Comparison of ENCODE assay signal across 10 cellular contexts in genomic region chr1:89127166-89127565, GRCh38. TPM values are rescaled to one million over a fixed set of nuclear protein-coding genes. Genes with fewer than 3 reads are reported as not detected.
A peak's percentile ranks its signal among the peaks of the same experiment; 100 is the strongest.
DNase-seq lines count a peak whose midpoint lies in the region; ATAC-seq and TF ChIP-seq lines count a peak whose summit lies in the region.
"Not testable (repeated sequence)": the region's sequence is repeated elsewhere in the genome, so short reads cannot be mapped to it uniquely, and the experiment has no call there.
"Had no signal": no experiment of that assay in that cellular context is flagged by ENCODE, and none has a peak within 500 bp of the region (broad histone marks: within the 10 kb centered on the region; RNA-seq: fewer than 3 reads in every experiment).

No MANE protein-coding gene starts in this region.

- H3K9me3 Mint-ChIP-seq in CD8-positive, alpha-beta T cell; activated naive CD8-positive, alpha-beta T cell treated with anti-CD3 and anti-CD28 coated beads for 36 hours; natural killer cell treated with Interleukin-12 subunit alpha and Interleukin-12 subunit beta and Interleukin-15 and Interleukin-18, amount 100 ng/mL, for 72 hours: not testable (repeated sequence)

- peaks cover 59% of the 10 kb centered on the region for H3K4me1 Mint-ChIP-seq in CD8-positive, alpha-beta T cell (ENCODE audit: low read depth)
- peaks cover 49% of the 10 kb centered on the region for H3K4me1 Mint-ChIP-seq in activated naive CD8-positive, alpha-beta T cell treated with anti-CD3 and anti-CD28 coated beads for 36 hours
- peaks cover 50 to 59% of the 10 kb centered on the region in 2 donors for H3K4me1 Mint-ChIP-seq in natural killer cell treated with Interleukin-12 subunit alpha and Interleukin-12 subunit beta and Interleukin-15 and Interleukin-18, amount 100 ng/mL, for 72 hours (ENCODE audit: low read depth in 2 of 2)

- H3K36me3 ChIP-seq in CD8-positive, alpha-beta T cell (ENCODE audit: insufficient read depth, low read length): not testable (repeated sequence)

- H3K4me3 ChIP-seq in CD8-positive, alpha-beta T cell (ENCODE audit: low read depth, low read length): peak overlapping the region; percentile 59

- peaks cover 23% of the 10 kb centered on the region for H3K36me3 Mint-ChIP-seq in CD8-positive, alpha-beta T cell
- peaks cover 44% of the 10 kb centered on the region for H3K36me3 Mint-ChIP-seq in activated naive CD8-positive, alpha-beta T cell treated with anti-CD3 and anti-CD28 coated beads for 36 hours
- H3K36me3 Mint-ChIP-seq in natural killer cell treated with Interleukin-12 subunit alpha and Interleukin-12 subunit beta and Interleukin-15 and Interleukin-18, amount 100 ng/mL, for 72 hours: peaks cover 36% of the 10 kb centered on the region

- H3K27me3 Mint-ChIP-seq in CD8-positive, alpha-beta T cell (ENCODE audit: low read depth); activated naive CD8-positive, alpha-beta T cell treated with anti-CD3 and anti-CD28 coated beads for 36 hours; natural killer cell treated with Interleukin-12 subunit alpha and Interleukin-12 subunit beta and Interleukin-15 and Interleukin-18, amount 100 ng/mL, for 72 hours: not testable (repeated sequence)

- CTCF ChIA-PET in CD8-positive, alpha-beta T cell (lab: Charles Lee): interaction anchor here (1.0 to 3.9 kb wide), 5 partner anchors 10 to 231 kb away, joined by 4 to 15 read pairs (median 6); partner anchors contain the start of gene GBP5

- ATAC-seq in CD8-positive, alpha-beta T cell; Right ventricle myocardium superior (ENCODE audit: poor library complexity); stimulated activated naive CD8-positive, alpha-beta T cell treated with anti-CD3 and anti-CD28 coated beads, Interleukin-15, Interleukin-2, amounts not matched to agents 100 U/mL and 50 U/mL, for 24 hours: not testable (repeated sequence)
- peak in 1 of 2 donors; percentile 7 for ATAC-seq in natural killer cell treated with Interleukin-12 subunit alpha and Interleukin-12 subunit beta and Interleukin-15 and Interleukin-18, amount 100 ng/mL, for 72 hours

- peaks cover 32% of the 10 kb centered on the region for H3K4me1 ChIP-seq in CD8-positive, alpha-beta T cell (ENCODE audit: insufficient read depth, low read length)

- peak overlapping the region; percentile 59 for H3K27ac ChIP-seq in CD8-positive, alpha-beta T cell (ENCODE audit: low read depth, low read length)

- H3K9me3 ChIP-seq in CD8-positive, alpha-beta T cell (ENCODE audit: low read length): not testable (repeated sequence)

- H3K4me3 Mint-ChIP-seq in CD8-positive, alpha-beta T cell: peak overlapping the region; percentile 97
- peak overlapping the region; percentile 80 for H3K4me3 Mint-ChIP-seq in activated naive CD8-positive, alpha-beta T cell treated with anti-CD3 and anti-CD28 coated beads for 36 hours
- peak overlapping the region; percentile 93 for H3K4me3 Mint-ChIP-seq in natural killer cell treated with Interleukin-12 subunit alpha and Interleukin-12 subunit beta and Interleukin-15 and Interleukin-18, amount 100 ng/mL, for 72 hours

- POLR2A ChIA-PET in CD8-positive, alpha-beta T cell (lab: Charles Lee): interaction anchor here (0.7 to 2.9 kb wide), 15 partner anchors 11 to 280 kb away, joined by 3 to 12 read pairs (median 4); partner anchors contain the start of genes GBP1, GBP4 and GBP5

- not testable (repeated sequence) for TF ChIP-seq CTCF in CD8-positive, alpha-beta T cell (IDR thresholded peaks at IDR 0.05)

- intact Hi-C loops in CD8-positive, alpha-beta T cell (cut with DNase I, micrococcal nuclease): loop anchor here (2.0 kb wide), 4 partner anchors 64 to 132 kb away; partner anchors contain the start of gene GBP4 (in 1 of the 2)
- intact Hi-C loops in Right ventricle myocardium superior (cut with DNase I): not testable (repeated sequence)

- not testable (repeated sequence) for H3K27me3 ChIP-seq in CD8-positive, alpha-beta T cell (ENCODE audit: insufficient read depth, low read length)

- peak overlapping the region; percentile 97 for H3K27ac Mint-ChIP-seq in CD8-positive, alpha-beta T cell
- H3K27ac Mint-ChIP-seq in activated naive CD8-positive, alpha-beta T cell treated with anti-CD3 and anti-CD28 coated beads for 36 hours: peak overlapping the region; percentile 96
- peak overlapping the region; percentile 90 to 100 for H3K27ac Mint-ChIP-seq in natural killer cell treated with Interleukin-12 subunit alpha and Interleukin-12 subunit beta and Interleukin-15 and Interleukin-18, amount 100 ng/mL, for 72 hours

- peak; percentile 47 to 91 (median 77) for DNase-seq in CD8-positive, alpha-beta T cell
- peak; percentile 39 for DNase-seq in T-helper 22 cell (ENCODE audit: low read depth)
- peak; percentile 44 for DNase-seq in activated CD8-positive, alpha-beta memory T cell treated with anti-CD3 and anti-CD28 coated beads, Interleukin-2, amount 50 U/mL, for 24 hours (ENCODE audit: extremely low read depth)
- DNase-seq in activated naive CD8-positive, alpha-beta T cell treated with anti-CD3 and anti-CD28 coated beads for 36 hours: peak; percentile 83
- DNase-seq in Right ventricle myocardium superior: peak; percentile 42
- DNase-seq in natural killer cell treated with Interleukin-12 subunit alpha and Interleukin-12 subunit beta and Interleukin-15 and Interleukin-18, amount 100 ng/mL, for 72 hours (ENCODE audit: low spot score): peak; percentile 82
- DNase-seq in stimulated activated CD4-positive, alpha-beta T cell treated with anti-CD3 and anti-CD28 coated beads, Interleukin-4, amount 100 ng/mL, for 1 hour: peak; percentile 76
- peak; percentile 80 for DNase-seq in stimulated activated naive CD8-positive, alpha-beta T cell treated with anti-CD3 and anti-CD28 coated beads, Interleukin-15, Interleukin-2, amounts not matched to agents 100 U/mL and 50 U/mL, for 24 hours

RNA-seq across cellular contexts. Expression of gene GBP2, which starts 1.3 kb away (rescaled TPM):
- 100 to 1,000 TPM; 120 to 125 TPM for total RNA-seq in CD8-positive, alpha-beta T cell
- 100 to 1,000 TPM; 153 to 157 TPM for total RNA-seq in activated naive CD8-positive, alpha-beta T cell treated with anti-CD3 and anti-CD28 coated beads for 36 hours
- total RNA-seq in Right ventricle myocardium superior: 11.1 TPM
- 100 to 1,000 TPM; 154 to 357 TPM for total RNA-seq in natural killer cell treated with Interleukin-12 subunit alpha and Interleukin-12 subunit beta and Interleukin-15 and Interleukin-18, amount 100 ng/mL, for 72 hours

RNA-seq across cellular contexts. Expression of gene GBP7, which starts 48.6 kb away (rescaled TPM):
- total RNA-seq in CD8-positive, alpha-beta T cell: under 1 TPM in 1 of 2 experiments, not detected in 1; 0.17 TPM
- total RNA-seq in activated naive CD8-positive, alpha-beta T cell treated with anti-CD3 and anti-CD28 coated beads for 36 hours: under 1 TPM; 0.10 to 0.36 TPM
- not detected for total RNA-seq in Right ventricle myocardium superior
- 1 to 10 TPM in 1 of 2 donors, not detected in 1; 1.3 TPM for total RNA-seq in natural killer cell treated with Interleukin-12 subunit alpha and Interleukin-12 subunit beta and Interleukin-15 and Interleukin-18, amount 100 ng/mL, for 72 hours
- total RNA-seq: mesenteric fat pad, SK-MEL-5 had no signal

Comparison
In these comparisons a context has a peak if more than half of its experiments do, and no peak if none do; other contexts are left out.
1. RNA of gene GBP2, which starts 1.3 kb away (total RNA-seq): 154 to 357 TPM in natural killer cell treated with Interleukin-12 subunit alpha and Interleukin-12 subunit beta and Interleukin-15 and Interleukin-18, amount 100 ng/mL, for 72 hours, 153 to 157 TPM in activated naive CD8-positive, alpha-beta T cell treated with anti-CD3 and anti-CD28 coated beads for 36 hours and 120 to 125 TPM in CD8-positive, alpha-beta T cell; 11.1 TPM in Right ventricle myocardium superior (single experiment); every median in the first group is over 10 times any median in the second.
2. Peak in every context shown above with its lines, with median percentiles within 50 percentile points of each other: DNase-seq, H3K27ac Mint-ChIP-seq and H3K4me3 Mint-ChIP-seq.